In genomic region chr1:160628799-160629263, GRCh38 we compare ENCODE assay signal across 18 cellular contexts. TPM values are rescaled to one million over a fixed set of nuclear protein-coding genes. Genes with fewer than 3 reads are reported as not detected.
DNase-seq lines count a peak whose midpoint lies in the region; ATAC-seq and TF ChIP-seq lines count a peak whose summit lies in the region.
"Had no signal": no experiment of that assay in that cellular context is flagged by ENCODE, and none has a peak within 500 bp of the region (broad histone marks: within the 10 kb centered on the region; RNA-seq: fewer than 3 reads in every experiment).

No MANE protein-coding gene starts in this region.

- peak; percentile 38 for TF ChIP-seq POLR2A in GM19193 (IDR thresholded peaks at IDR 0.05; ENCODE audit: extremely low read depth, insufficient read depth, insufficient read length)

- H3K4me3 Mint-ChIP-seq in CD4-positive, CD25-positive, alpha-beta regulatory T cell, result peak overlapping the region; percentile 84 to 92 (median 85)
- peak overlapping the region; percentile 52 for H3K4me3 Mint-ChIP-seq in activated T-cell treated with anti-CD3 and anti-CD28 coated beads, Interleukin-2, amount 50 U/mL, for 4 hours
- H3K4me3 Mint-ChIP-seq in naive B cell, result peak overlapping the region in 5 of 8 donors; percentile 6 to 63 (median 40)

- TF ChIP-seq CTCF in brain microvascular endothelial cell (IDR thresholded peaks at IDR 0.05; ENCODE audit: low read depth, low read length, missing control alignments), result no peak

- peak in 2 of 3 donors; percentile 58 to 73 for DNase-seq in CD4-positive, CD25-positive, alpha-beta regulatory T cell
- no peak for DNase-seq in activated T-cell treated with anti-CD3 and anti-CD28 coated beads, Interleukin-2, amount 50 U/mL, for 4 hours
- DNase-seq in naive B cell (no peak), NCI-H82 (lab: John Stamatoyannopoulos, UW) (no peak), islet precursor cell (no peak), brain microvascular endothelial cell (no peak)
- DNase-seq in stimulated activated CD8-positive, alpha-beta memory T cell treated with anti-CD3 and anti-CD28 coated beads, Interleukin-4, amount 100 ng/mL, for 48 hours, result no peak
- DNase-seq: activated gamma-delta T cell, AML-193, caudate nucleus, DMS79 treated with DMSO at 0.1 percent for 48 hours, GM23248, midbrain, NCI-H1105 treated with DMSO at 0.1 percent for 48 hours, pancreas, tibial artery had no signal

- H3K9me3 ChIP-seq in CD4-positive, CD25-positive, alpha-beta regulatory T cell (ENCODE audit: control insufficient read depth in 2 of 2, low read length in 2 of 2), result no peaks in the 10 kb centered on the region
- H3K9me3 ChIP-seq: pancreas, tibial artery had no signal

- H3K4me1 Mint-ChIP-seq in CD4-positive, CD25-positive, alpha-beta regulatory T cell, result peaks cover 62 to 99% (median 87%) of the 10 kb centered on the region in 4 donors
- H3K4me1 Mint-ChIP-seq in activated T-cell treated with anti-CD3 and anti-CD28 coated beads, Interleukin-2, amount 50 U/mL, for 4 hours (ENCODE audit: low read depth), result peaks cover 99% of the 10 kb centered on the region
- peaks cover 77 to 97% (median 89%) of the 10 kb centered on the region in 3 donors for H3K4me1 Mint-ChIP-seq in naive B cell

- peak in 1 of 2 donors; percentile 12 for ATAC-seq in CD4-positive, CD25-positive, alpha-beta regulatory T cell (ENCODE audit: low read depth in 2 of 2)
- ATAC-seq in activated T-cell treated with anti-CD3 and anti-CD28 coated beads, Interleukin-2, amount 50 U/mL, for 4 hours, result no peak
- ATAC-seq in naive B cell (ENCODE audit: low read depth in 2 of 2), result no peak

- peaks cover 26% of the 10 kb centered on the region for H3K36me3 ChIP-seq in CD4-positive, CD25-positive, alpha-beta regulatory T cell (ENCODE audit: control insufficient read depth, insufficient read depth, low read length)
- H3K36me3 ChIP-seq in brain microvascular endothelial cell (replicated peaks), result no peaks in the 10 kb centered on the region
- H3K36me3 ChIP-seq: pancreas, tibial artery had no signal

- peaks cover 100% of the 10 kb centered on the region for H3K4me1 ChIP-seq in CD4-positive, CD25-positive, alpha-beta regulatory T cell (ENCODE audit: control insufficient read depth, insufficient read depth, low read length, poor library complexity, severe bottlenecking)
- H3K4me1 ChIP-seq: pancreas, tibial artery had no signal

- H3K27ac ChIP-seq in CD4-positive, CD25-positive, alpha-beta regulatory T cell (ENCODE audit: insufficient read depth, low read length, poor library complexity, severe bottlenecking), result peak overlapping the region; percentile 99
- H3K27ac ChIP-seq in brain microvascular endothelial cell, result no peak overlapping the region
- H3K27ac ChIP-seq: GM23248, pancreas, SK-N-MC, tibial artery had no signal

- peak overlapping the region; percentile 92 to 99 (median 96) for H3K27ac Mint-ChIP-seq in CD4-positive, CD25-positive, alpha-beta regulatory T cell
- peak overlapping the region in 3 of 6 donors; percentile 9 to 39 (median 20) for H3K27ac Mint-ChIP-seq in naive B cell

- in situ Hi-C loops in brain microvascular endothelial cell (cut with HindIII; ENCODE audit: low pct_ligation_motif_present, low sequenced_read_pairs), result no loop called here

- peaks cover 58% of the 10 kb centered on the region for H3K36me3 Mint-ChIP-seq in CD4-positive, CD25-positive, alpha-beta regulatory T cell
- peaks cover 74% of the 10 kb centered on the region for H3K36me3 Mint-ChIP-seq in activated T-cell treated with anti-CD3 and anti-CD28 coated beads, Interleukin-2, amount 50 U/mL, for 4 hours (ENCODE audit: insufficient read depth)
- H3K36me3 Mint-ChIP-seq in naive B cell, result peaks cover 38 to 43% of the 10 kb centered on the region in 2 donors

- no peaks in the 10 kb centered on the region for H3K27me3 ChIP-seq in CD4-positive, CD25-positive, alpha-beta regulatory T cell (ENCODE audit: control insufficient read depth, insufficient read depth, low read length)
- H3K27me3 ChIP-seq in brain microvascular endothelial cell (replicated peaks), result no peaks in the 10 kb centered on the region
- H3K27me3 ChIP-seq: pancreas, tibial artery had no signal

- peak overlapping the region; percentile 54 for H3K4me3 ChIP-seq in CD4-positive, CD25-positive, alpha-beta regulatory T cell (ENCODE audit: low read depth, low read length)
- H3K4me3 ChIP-seq in brain microvascular endothelial cell (ENCODE audit: low read depth, low read length), result no peak overlapping the region
- H3K4me3 ChIP-seq: GM23248, pancreas, SK-N-MC, tibial artery had no signal

- H3K9me3 Mint-ChIP-seq in CD4-positive, CD25-positive, alpha-beta regulatory T cell, result peaks cover 0 to 1% (median 0%) of the 10 kb centered on the region in 7 donors
- no peaks in the 10 kb centered on the region for H3K9me3 Mint-ChIP-seq in activated T-cell treated with anti-CD3 and anti-CD28 coated beads, Interleukin-2, amount 50 U/mL, for 4 hours
- peaks cover 0 to 4% (median 0%) of the 10 kb centered on the region in 7 donors for H3K9me3 Mint-ChIP-seq in naive B cell

- no peaks in the 10 kb centered on the region for H3K27me3 Mint-ChIP-seq in CD4-positive, CD25-positive, alpha-beta regulatory T cell
- no peaks in the 10 kb centered on the region for H3K27me3 Mint-ChIP-seq in activated T-cell treated with anti-CD3 and anti-CD28 coated beads, Interleukin-2, amount 50 U/mL, for 4 hours (ENCODE audit: low read depth)
- H3K27me3 Mint-ChIP-seq in naive B cell, result no peaks in the 10 kb centered on the region

RNA-seq across cellular contexts. Expression of gene SLAMF1, which starts 18.0 kb away (rescaled TPM):
- total RNA-seq in CD4-positive, CD25-positive, alpha-beta regulatory T cell, result 70.3 TPM
- polyA plus RNA-seq in CD4-positive, CD25-positive, alpha-beta regulatory T cell, result 10 to 100 TPM; 33.5 to 45.4 (median 39.5) TPM
- total RNA-seq in activated T-cell treated with anti-CD3 and anti-CD28 coated beads, Interleukin-2, amount 50 U/mL, for 4 hours, result 100 to 1,000 TPM in 1 of 3 donors, 10 to 100 TPM in 2; 69.2 to 138 (median 96.6) TPM
- polyA plus RNA-seq in naive B cell (ENCODE audit: low read depth in 6 of 6), result 10 to 100 TPM; 18.9 to 36.6 (median 23.0) TPM
- total RNA-seq: GM23248 had no signal
- polyA plus RNA-seq: GM23248 had no signal

RNA-seq across cellular contexts. Expression of gene CD84, which starts 49.5 kb away (rescaled TPM):
- total RNA-seq in CD4-positive, CD25-positive, alpha-beta regulatory T cell, result 135 TPM
- polyA plus RNA-seq in CD4-positive, CD25-positive, alpha-beta regulatory T cell, result 10 to 100 TPM; 20.7 to 36.4 (median 27.1) TPM
- 10 to 100 TPM in 1 of 3 donors, 1 to 10 TPM in 2; 7.0 to 14.7 (median 7.7) TPM for total RNA-seq in activated T-cell treated with anti-CD3 and anti-CD28 coated beads, Interleukin-2, amount 50 U/mL, for 4 hours
- polyA plus RNA-seq in naive B cell (ENCODE audit: low read depth in 6 of 6), result 10 to 100 TPM in 5 of 6 donors, 1 to 10 TPM in 1; 8.5 to 20.6 (median 13.1) TPM
- total RNA-seq: GM23248 had no signal
- polyA plus RNA-seq: GM23248 had no signal

Comparison
In these comparisons a context has a peak if more than half of its experiments do, and no peak if none do; other contexts are left out.
1. DNase-seq: peak in CD4-positive, CD25-positive, alpha-beta regulatory T cell (2 of 3); none in activated T-cell treated with anti-CD3 and anti-CD28 coated beads, Interleukin-2, amount 50 U/mL, for 4 hours (single experiment), naive B cell (single experiment), NCI-H82 (single experiment), islet precursor cell (single experiment), stimulated activated CD8-positive, alpha-beta memory T cell treated with anti-CD3 and anti-CD28 coated beads, Interleukin-4, amount 100 ng/mL, for 48 hours (single experiment) and brain microvascular endothelial cell (single experiment).
2. Peak in every context shown above with its lines, with median percentiles within 50 percentile points of each other: H3K4me3 Mint-ChIP-seq.